In the genomic region with DNA sequence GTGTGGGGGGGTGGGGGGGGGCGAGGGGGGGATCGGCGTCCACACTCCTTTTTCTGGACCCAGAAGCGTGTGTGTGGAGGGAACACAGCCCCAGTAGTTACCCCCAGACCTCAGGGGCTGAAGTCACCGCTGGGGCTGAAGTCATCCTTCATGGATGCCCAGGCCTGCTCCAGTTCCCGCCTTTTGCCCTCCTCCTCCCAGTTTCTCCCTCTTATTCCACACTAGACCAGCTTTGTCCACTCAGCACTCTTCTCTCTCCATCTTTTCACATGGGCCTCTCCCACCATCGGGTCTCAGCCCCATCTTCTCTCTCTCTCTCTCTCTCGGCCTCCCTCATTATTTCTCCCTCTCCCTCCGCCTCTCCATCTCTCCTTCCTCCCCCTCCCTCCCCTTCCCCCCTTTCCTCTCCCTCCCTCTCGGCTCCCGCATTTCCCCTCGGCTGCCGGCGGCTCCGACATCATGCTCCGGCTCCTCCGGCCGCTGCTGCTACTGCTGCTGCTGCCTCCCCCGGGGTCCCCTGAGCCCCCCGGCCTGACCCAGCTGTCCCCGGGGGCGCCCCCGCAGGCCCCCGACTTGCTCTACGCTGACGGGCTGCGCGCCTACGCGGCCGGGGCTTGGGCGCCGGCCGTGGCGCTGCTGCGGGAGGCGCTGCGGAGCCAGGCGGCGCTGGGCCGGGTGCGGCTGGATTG, we compare ENCODE assay signal across 8 cellular contexts. TPM values are rescaled to one million over a fixed set of nuclear protein-coding genes. Genes with fewer than 3 reads are reported as not detected.
A peak's percentile ranks its signal among the peaks of the same experiment; 100 is the strongest.
DNase-seq lines count a peak whose midpoint lies in the region; ATAC-seq and TF ChIP-seq lines count a peak whose summit lies in the region.

A gene with protein sequence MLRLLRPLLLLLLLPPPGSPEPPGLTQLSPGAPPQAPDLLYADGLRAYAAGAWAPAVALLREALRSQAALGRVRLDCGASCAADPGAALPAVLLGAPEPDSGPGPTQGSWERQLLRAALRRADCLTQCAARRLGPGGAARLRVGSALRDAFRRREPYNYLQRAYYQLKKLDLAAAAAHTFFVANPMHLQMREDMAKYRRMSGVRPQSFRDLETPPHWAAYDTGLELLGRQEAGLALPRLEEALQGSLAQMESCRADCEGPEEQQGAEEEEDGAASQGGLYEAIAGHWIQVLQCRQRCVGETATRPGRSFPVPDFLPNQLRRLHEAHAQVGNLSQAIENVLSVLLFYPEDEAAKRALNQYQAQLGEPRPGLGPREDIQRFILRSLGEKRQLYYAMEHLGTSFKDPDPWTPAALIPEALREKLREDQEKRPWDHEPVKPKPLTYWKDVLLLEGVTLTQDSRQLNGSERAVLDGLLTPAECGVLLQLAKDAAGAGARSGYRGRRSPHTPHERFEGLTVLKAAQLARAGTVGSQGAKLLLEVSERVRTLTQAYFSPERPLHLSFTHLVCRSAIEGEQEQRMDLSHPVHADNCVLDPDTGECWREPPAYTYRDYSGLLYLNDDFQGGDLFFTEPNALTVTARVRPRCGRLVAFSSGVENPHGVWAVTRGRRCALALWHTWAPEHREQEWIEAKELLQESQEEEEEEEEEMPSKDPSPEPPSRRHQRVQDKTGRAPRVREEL (plus strand): TSS at position 426 of the 689 bp plus-strand sequence. CDS start 34 bp downstream, at position 460.

- H3K4me3 ChIP-seq in astrocyte of the spinal cord (ENCODE audit: low read depth, low read length) (peak within 1 kb of the TSS; percentile 94), hepatocyte (peak within 1 kb of the TSS; percentile 100), rectal smooth muscle tissue (ENCODE audit: low read length) (peak within 1 kb of the TSS; percentile 87)

- H3K27me3 Mint-ChIP-seq in T-helper 1 cell treated with Interleukin-12 subunit alpha and Interleukin-12 subunit beta and Interleukin-4 antibody, amounts not matched to agents 30 μg/mL and 1 μg/mL, for 36 hours (ENCODE audit: low read depth) = peaks cover 61% of the 10 kb centered on the region

- no peaks in the 10 kb centered on the region for H4K20me1 ChIP-seq in hepatocyte (ENCODE audit: insufficient read depth, poor library complexity, severe bottlenecking)

- H3K9ac ChIP-seq in rectal smooth muscle tissue (ENCODE audit: low read length) = peak within 1 kb of the TSS; percentile 85

- H3K27ac ChIP-seq in hepatocyte (peak within 1 kb of the TSS; percentile 96), rectal smooth muscle tissue (ENCODE audit: low read depth, low read length) (peak within 1 kb of the TSS; percentile 82)

- H3K9me2 ChIP-seq in hepatocyte (replicated peaks; ENCODE audit: insufficient read depth) = no peaks in the 10 kb centered on the region

- H3K36me3 Mint-ChIP-seq in T-helper 1 cell treated with Interleukin-12 subunit alpha and Interleukin-12 subunit beta and Interleukin-4 antibody, amounts not matched to agents 30 μg/mL and 1 μg/mL, for 36 hours (ENCODE audit: low read depth) = no peaks in the 10 kb centered on the region

- H3K9me3 ChIP-seq in hepatocyte (ENCODE audit: low read depth) = no peaks in the 10 kb centered on the region

- H3K4me2 ChIP-seq in hepatocyte = peak within 1 kb of the TSS; percentile 79

- TF ChIP-seq CTCF in astrocyte of the spinal cord (IDR thresholded peaks at IDR 0.05; ENCODE audit: low read depth, low read length) (no peak), hepatocyte (IDR thresholded peaks at IDR 0.05; ENCODE audit: poor library complexity) (peak; percentile 9)

- H3K4me1 ChIP-seq in hepatocyte (ENCODE audit: insufficient read depth) (peaks cover 3% of the 10 kb centered on the region), rectal smooth muscle tissue (ENCODE audit: control insufficient read depth, insufficient read depth, low read length) (peaks cover 15% of the 10 kb centered on the region)

- in situ Hi-C loops in astrocyte of the spinal cord (cut with HindIII; ENCODE audit: low sequenced_read_pairs) = no loop called here

- no peak for DNase-seq in T-helper 1 cell
- DNase-seq in NCI-H345 treated with DMSO at 0.1 percent for 48 hours (lab: John Stamatoyannopoulos, UW; ENCODE audit: unreplicated experiment) = peak; percentile 13
- peak; percentile 37 for DNase-seq in astrocyte of the spinal cord (ENCODE audit: low read depth, low spot score)
- peak; percentile 60 for DNase-seq in hepatocyte (ENCODE audit: low spot score)
- no peak for DNase-seq in NCI-H2107 (lab: John Stamatoyannopoulos, UW)

- H3K27me3 ChIP-seq in hepatocyte (no peaks in the 10 kb centered on the region), rectal smooth muscle tissue (ENCODE audit: control insufficient read depth, insufficient read depth, low read length) (peaks cover 3% of the 10 kb centered on the region)

- H2AFZ ChIP-seq in hepatocyte = peak within 1 kb of the TSS; percentile 93

- WGBS in hepatocyte (ENCODE audit: low lambda C conversion rate, missing lambda C conversion rate) = 2% methylated on average over 23 of the region's 42 CpGs

- H3K79me2 ChIP-seq in hepatocyte = peaks cover 6% of the 10 kb centered on the region

- H3K4me1 Mint-ChIP-seq in T-helper 1 cell treated with Interleukin-12 subunit alpha and Interleukin-12 subunit beta and Interleukin-4 antibody, amounts not matched to agents 30 μg/mL and 1 μg/mL, for 36 hours (ENCODE audit: low read depth) = peaks cover 18% of the 10 kb centered on the region

- ATAC-seq in HG02870 (IDR thresholded peaks at IDR 0.05; ENCODE audit: unreplicated experiment) = no peak

- no peaks in the 10 kb centered on the region for H3K9me3 Mint-ChIP-seq in T-helper 1 cell treated with Interleukin-12 subunit alpha and Interleukin-12 subunit beta and Interleukin-4 antibody, amounts not matched to agents 30 μg/mL and 1 μg/mL, for 36 hours

- H3K4me3 Mint-ChIP-seq in T-helper 1 cell treated with Interleukin-12 subunit alpha and Interleukin-12 subunit beta and Interleukin-4 antibody, amounts not matched to agents 30 μg/mL and 1 μg/mL, for 36 hours = peak within 1 kb of the TSS; percentile 85

- peak within 1 kb of the TSS; percentile 72 for H3K27ac Mint-ChIP-seq in T-helper 1 cell treated with Interleukin-12 subunit alpha and Interleukin-12 subunit beta and Interleukin-4 antibody, amounts not matched to agents 30 μg/mL and 1 μg/mL, for 36 hours

- H3K36me3 ChIP-seq in hepatocyte (replicated peaks; ENCODE audit: insufficient read depth, low read depth) = no peaks in the 10 kb centered on the region
- no peaks in the 10 kb centered on the region for H3K36me3 ChIP-seq in rectal smooth muscle tissue (ENCODE audit: control insufficient read depth, insufficient read depth, low read length)

RNA-seq across cellular contexts. Expression of the gene that starts here (rescaled TPM):
- 19.6 and 38.1 TPM in 2 replicates for total RNA-seq in hepatocyte
- polyA plus RNA-seq in hepatocyte = 38.6 and 47.3 TPM in 2 replicates

Comparison
In these comparisons a context has a peak if more than half of its experiments do, and no peak if none do; other contexts are left out.
1. DNase-seq: peak in NCI-H345 treated with DMSO at 0.1 percent for 48 hours (single experiment), astrocyte of the spinal cord (single experiment) and hepatocyte (single experiment); none in T-helper 1 cell (0 of 5) and NCI-H2107 (single experiment).
2. Peak in every context shown above with its lines, with median percentiles within 50 percentile points of each other: H3K4me3 ChIP-seq.